Comparison of ENCODE assay signal across 18 cellular contexts in the genomic region with DNA sequence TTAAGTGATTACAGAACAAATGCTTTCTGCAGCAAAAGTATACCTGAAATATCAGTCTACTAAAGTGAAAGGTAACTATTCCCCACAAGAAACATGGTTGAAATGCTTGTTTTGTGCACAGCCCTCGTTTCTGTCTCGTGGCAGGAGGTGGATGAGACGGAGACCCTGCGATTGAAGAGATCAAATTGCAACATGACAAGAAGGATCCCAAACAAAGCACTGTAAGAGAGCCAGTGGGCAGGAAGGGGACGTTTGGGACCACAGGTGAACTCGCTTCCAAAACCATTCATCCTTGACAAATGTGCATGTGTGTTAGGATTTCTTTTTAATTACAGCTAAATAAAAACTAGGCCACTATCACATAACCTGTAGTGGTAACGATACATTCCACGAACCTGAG.
DNase-seq lines count a peak whose midpoint lies in the region; ATAC-seq and TF ChIP-seq lines count a peak whose summit lies in the region.
"Had no signal": no experiment of that assay in that cellular context is flagged by ENCODE, and none has a peak within 500 bp of the region (broad histone marks: within the 10 kb centered on the region; RNA-seq: fewer than 3 reads in every experiment).

No MANE protein-coding gene starts in this region.

- no peaks in the 10 kb centered on the region for H3K79me2 ChIP-seq in osteoblast (ENCODE audit: insufficient read depth, low read length)

- H3K4me3 ChIP-seq in osteoblast (ENCODE audit: insufficient read depth, low read length): no peak overlapping the region
- no peak overlapping the region for H3K4me3 ChIP-seq in CD8-positive, alpha-beta memory T cell (ENCODE audit: low read length)
- H3K4me3 ChIP-seq: GM23248, MG63, Peyer's patch had no signal

- no peaks in the 10 kb centered on the region for H4K20me1 ChIP-seq in osteoblast (ENCODE audit: insufficient read depth, low read length)

- CTCF ChIA-PET in CD8-positive, alpha-beta memory T cell (lab: Charles Lee): no interaction called here

- H3K36me3 ChIP-seq in osteoblast (ENCODE audit: insufficient read depth, low read length): no peaks in the 10 kb centered on the region
- H3K36me3 ChIP-seq in CD8-positive, alpha-beta memory T cell (ENCODE audit: insufficient read depth, low read length): no peaks in the 10 kb centered on the region

- H3K9me3 Mint-ChIP-seq in activated naive CD8-positive, alpha-beta T cell (ENCODE audit: low read depth): peaks cover 3% of the 10 kb centered on the region
- H3K9me3 Mint-ChIP-seq in activated naive CD8-positive, alpha-beta T cell treated with anti-CD3 and anti-CD28 coated beads, Interleukin-2, amount 50 U/mL, for 24 hours: peaks cover 8% of the 10 kb centered on the region
- peaks cover 4% of the 10 kb centered on the region for H3K9me3 Mint-ChIP-seq in activated T-helper 17 cell treated with anti-CD3 and anti-CD28 coated beads, Interleukin-2, amount 50 U/mL, for 72 hours
- peaks cover 5% of the 10 kb centered on the region for H3K9me3 Mint-ChIP-seq in nephron
- peaks cover 3 to 8% (median 6%) of the 10 kb centered on the region in 5 donors for H3K9me3 Mint-ChIP-seq in CD8-positive, alpha-beta memory T cell

- H3K4me1 ChIP-seq in osteoblast (ENCODE audit: insufficient read depth, low read length): no peaks in the 10 kb centered on the region
- H3K4me1 ChIP-seq in CD8-positive, alpha-beta memory T cell (ENCODE audit: insufficient read depth, low read length): peaks cover 7% of the 10 kb centered on the region
- H3K4me1 ChIP-seq: Peyer's patch had no signal

- no peaks in the 10 kb centered on the region for H3K27me3 Mint-ChIP-seq in activated naive CD8-positive, alpha-beta T cell
- H3K27me3 Mint-ChIP-seq in activated naive CD8-positive, alpha-beta T cell treated with anti-CD3 and anti-CD28 coated beads, Interleukin-2, amount 50 U/mL, for 24 hours: no peaks in the 10 kb centered on the region
- H3K27me3 Mint-ChIP-seq in activated T-helper 17 cell treated with anti-CD3 and anti-CD28 coated beads, Interleukin-2, amount 50 U/mL, for 72 hours: no peaks in the 10 kb centered on the region
- H3K27me3 Mint-ChIP-seq in nephron (ENCODE audit: low read depth): no peaks in the 10 kb centered on the region
- peaks cover 0 to 3% of the 10 kb centered on the region in 2 donors for H3K27me3 Mint-ChIP-seq in CD8-positive, alpha-beta memory T cell

- DNase-seq in activated naive CD8-positive, alpha-beta T cell treated with anti-CD3 and anti-CD28 coated beads, Interleukin-2, amount 50 U/mL, for 24 hours: no peak
- no peak for DNase-seq in activated CD8-positive, alpha-beta memory T cell treated with anti-CD3 and anti-CD28 coated beads, Interleukin-2, amount 50 U/mL, for 48 hours
- no peak for DNase-seq in osteoblast (ENCODE audit: insufficient read length, low spot score, missing footprints)
- no peak for DNase-seq in stimulated activated CD4-positive, alpha-beta T cell treated with anti-CD3 and anti-CD28 coated beads, Interleukin-2, amount 100 ng/mL, for 24 hours
- no peak for DNase-seq in CD8-positive, alpha-beta memory T cell
- DNase-seq: AML-193, GF-D8, GM23248, MG63, NCI-H1105, NCI-H1694 treated with DMSO at 0.1 percent for 48 hours, NCI-H2227 treated with DMSO at 0.1 percent for 48 hours, Peyer's patch, Right ventricle myocardium superior had no signal

- no peak overlapping the region for H3K4me3 Mint-ChIP-seq in activated naive CD8-positive, alpha-beta T cell
- no peak overlapping the region for H3K4me3 Mint-ChIP-seq in activated naive CD8-positive, alpha-beta T cell treated with anti-CD3 and anti-CD28 coated beads, Interleukin-2, amount 50 U/mL, for 24 hours
- no peak overlapping the region for H3K4me3 Mint-ChIP-seq in activated T-helper 17 cell treated with anti-CD3 and anti-CD28 coated beads, Interleukin-2, amount 50 U/mL, for 72 hours
- H3K4me3 Mint-ChIP-seq in nephron: no peak overlapping the region
- H3K4me3 Mint-ChIP-seq in CD8-positive, alpha-beta memory T cell: peak overlapping the region in 1 of 7 donors; percentile 45

- H3K4me1 Mint-ChIP-seq in activated naive CD8-positive, alpha-beta T cell (ENCODE audit: low read depth): peaks cover 6% of the 10 kb centered on the region
- H3K4me1 Mint-ChIP-seq in activated naive CD8-positive, alpha-beta T cell treated with anti-CD3 and anti-CD28 coated beads, Interleukin-2, amount 50 U/mL, for 24 hours: peaks cover 5% of the 10 kb centered on the region
- peaks cover 7% of the 10 kb centered on the region for H3K4me1 Mint-ChIP-seq in activated T-helper 17 cell treated with anti-CD3 and anti-CD28 coated beads, Interleukin-2, amount 50 U/mL, for 72 hours
- H3K4me1 Mint-ChIP-seq in nephron: peaks cover 48% of the 10 kb centered on the region
- H3K4me1 Mint-ChIP-seq in CD8-positive, alpha-beta memory T cell: peaks cover 7 to 10% (median 9%) of the 10 kb centered on the region in 3 donors

- H3K4me2 ChIP-seq in osteoblast (ENCODE audit: insufficient read depth, low read length): no peak overlapping the region

- ATAC-seq in activated naive CD8-positive, alpha-beta T cell treated with anti-CD3 and anti-CD28 coated beads, Interleukin-2, amount 50 U/mL, for 24 hours: no peak
- no peak for ATAC-seq in activated T-helper 17 cell treated with anti-CD3 and anti-CD28 coated beads, Interleukin-2, amount 50 U/mL, for 72 hours (replicated peaks)
- ATAC-seq: HepG2 had no signal

- TF ChIP-seq CTCF in nephron (IDR thresholded peaks at IDR 0.05; ENCODE audit: unreplicated experiment in 3 of 3) (no peak), osteoblast (IDR thresholded peaks at IDR 0.05; ENCODE audit: extremely low read depth, low read depth, low read length) (no peak)

- H3K36me3 Mint-ChIP-seq in activated naive CD8-positive, alpha-beta T cell: peaks cover 3% of the 10 kb centered on the region
- peaks cover 9% of the 10 kb centered on the region for H3K36me3 Mint-ChIP-seq in activated naive CD8-positive, alpha-beta T cell treated with anti-CD3 and anti-CD28 coated beads, Interleukin-2, amount 50 U/mL, for 24 hours (ENCODE audit: low read depth)
- H3K36me3 Mint-ChIP-seq in activated T-helper 17 cell treated with anti-CD3 and anti-CD28 coated beads, Interleukin-2, amount 50 U/mL, for 72 hours (ENCODE audit: low read depth): peaks cover 24% of the 10 kb centered on the region
- peaks cover 10% of the 10 kb centered on the region for H3K36me3 Mint-ChIP-seq in nephron (ENCODE audit: low read depth)
- H3K36me3 Mint-ChIP-seq in CD8-positive, alpha-beta memory T cell: peaks cover 4 to 12% (median 6%) of the 10 kb centered on the region in 3 donors

- H3K9me3 ChIP-seq in osteoblast (ENCODE audit: low read depth, low read length): no peaks in the 10 kb centered on the region
- H3K9me3 ChIP-seq in CD8-positive, alpha-beta memory T cell (ENCODE audit: low read length): no peaks in the 10 kb centered on the region
- H3K9me3 ChIP-seq: Peyer's patch had no signal

- no peak overlapping the region for H2AFZ ChIP-seq in osteoblast (ENCODE audit: low read length)
- H2AFZ ChIP-seq: GM23248 had no signal

- peak overlapping the region; percentile 6 for H3K27ac Mint-ChIP-seq in activated naive CD8-positive, alpha-beta T cell
- no peak overlapping the region for H3K27ac Mint-ChIP-seq in activated naive CD8-positive, alpha-beta T cell treated with anti-CD3 and anti-CD28 coated beads, Interleukin-2, amount 50 U/mL, for 24 hours
- peak overlapping the region; percentile 65 for H3K27ac Mint-ChIP-seq in activated T-helper 17 cell treated with anti-CD3 and anti-CD28 coated beads, Interleukin-2, amount 50 U/mL, for 72 hours
- H3K27ac Mint-ChIP-seq in nephron: peak overlapping the region in 2 of 3 experiments; percentile 15 to 76
- H3K27ac Mint-ChIP-seq in CD8-positive, alpha-beta memory T cell: peak overlapping the region in 2 of 8 donors; percentile 19 to 55

- no peak overlapping the region for H3K27ac ChIP-seq in osteoblast (ENCODE audit: low read depth, low read length)
- H3K27ac ChIP-seq in CD8-positive, alpha-beta memory T cell (ENCODE audit: low read depth, low read length): no peak overlapping the region
- H3K27ac ChIP-seq: GM23248, Peyer's patch had no signal

- POLR2A ChIA-PET in CD8-positive, alpha-beta memory T cell (lab: Charles Lee): no interaction called here

- no peaks in the 10 kb centered on the region for H3K27me3 ChIP-seq in osteoblast (ENCODE audit: insufficient read depth, low read length)
- H3K27me3 ChIP-seq in CD8-positive, alpha-beta memory T cell (ENCODE audit: insufficient read depth, low read length, poor library complexity, severe bottlenecking): no peaks in the 10 kb centered on the region
- H3K27me3 ChIP-seq: MG63, Peyer's patch had no signal
